Comparison of ENCODE assay signal across 2 cellular contexts in the genomic region with DNA sequence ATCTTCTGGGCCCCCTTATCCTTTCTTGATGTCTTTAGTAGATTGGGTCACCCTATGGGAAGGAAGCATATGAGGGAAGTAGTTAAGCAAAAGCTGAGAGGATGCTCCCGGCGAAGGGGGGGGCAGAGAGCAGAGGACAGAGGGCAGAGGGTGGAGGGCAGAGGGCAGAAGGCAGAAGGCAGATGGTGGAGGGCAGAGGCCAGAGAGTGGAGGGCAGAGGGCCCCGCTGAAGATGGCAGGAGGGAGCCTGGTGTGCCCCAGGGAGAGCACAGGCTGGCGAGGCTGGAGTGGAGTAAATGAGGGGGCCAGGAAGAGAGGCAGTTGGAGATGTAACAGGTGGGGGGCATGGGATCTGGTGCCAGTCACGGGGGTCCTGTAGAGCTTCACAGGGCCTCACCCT.
TF ChIP-seq lines count a peak whose summit lies in the region.

No MANE protein-coding gene starts in this region.

TF ChIP-seq in A549, 52 proteins besides CTCF, POLR2A, EP300 and RAD21 (continued from another document):
- TF ChIP-seq CEBPB (IDR thresholded peaks at IDR 0.05) (no peak), NR3C1 (IDR thresholded peaks at IDR 0.05) (no peak), HOXB13 (CRISPR knock-in tag; IDR thresholded peaks at IDR 0.05; ENCODE audit: low read depth) (no peak), PHF8 (IDR thresholded peaks at IDR 0.05; ENCODE audit: borderline replicate concordance, low read depth) (no peak), CBX2 (IDR thresholded peaks at IDR 0.05; ENCODE audit: borderline replicate concordance, low read depth) (no peak), MYC (IDR thresholded peaks at IDR 0.05; ENCODE audit: borderline replicate concordance, low read length) (no peak), ZNF302 (CRISPR knock-in tag; IDR thresholded peaks at IDR 0.05) (no peak), ZC3H11A (IDR thresholded peaks at IDR 0.05) (no peak), GATA3 (IDR thresholded peaks at IDR 0.05; ENCODE audit: borderline replicate concordance) (no peak), MAZ (IDR thresholded peaks at IDR 0.05; ENCODE audit: borderline replicate concordance, low read depth, low read length) (no peak)
- TF ChIP-seq, protein P1, sequence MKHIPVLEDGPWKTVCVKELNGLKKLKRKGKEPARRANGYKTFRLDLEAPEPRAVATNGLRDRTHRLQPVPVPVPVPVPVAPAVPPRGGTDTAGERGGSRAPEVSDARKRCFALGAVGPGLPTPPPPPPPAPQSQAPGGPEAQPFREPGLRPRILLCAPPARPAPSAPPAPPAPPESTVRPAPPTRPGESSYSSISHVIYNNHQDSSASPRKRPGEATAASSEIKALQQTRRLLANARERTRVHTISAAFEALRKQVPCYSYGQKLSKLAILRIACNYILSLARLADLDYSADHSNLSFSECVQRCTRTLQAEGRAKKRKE (CRISPR knock-in tag; IDR thresholded peaks at IDR 0.05; ENCODE audit: low read depth), result no peak
- TF ChIP-seq, protein P2, sequence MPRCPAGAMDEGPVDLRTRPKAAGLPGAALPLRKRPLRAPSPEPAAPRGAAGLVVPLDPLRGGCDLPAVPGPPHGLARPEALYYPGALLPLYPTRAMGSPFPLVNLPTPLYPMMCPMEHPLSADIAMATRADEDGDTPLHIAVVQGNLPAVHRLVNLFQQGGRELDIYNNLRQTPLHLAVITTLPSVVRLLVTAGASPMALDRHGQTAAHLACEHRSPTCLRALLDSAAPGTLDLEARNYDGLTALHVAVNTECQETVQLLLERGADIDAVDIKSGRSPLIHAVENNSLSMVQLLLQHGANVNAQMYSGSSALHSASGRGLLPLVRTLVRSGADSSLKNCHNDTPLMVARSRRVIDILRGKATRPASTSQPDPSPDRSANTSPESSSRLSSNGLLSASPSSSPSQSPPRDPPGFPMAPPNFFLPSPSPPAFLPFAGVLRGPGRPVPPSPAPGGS (IDR thresholded peaks at IDR 0.05), result no peak
- TF ChIP-seq, protein P3, sequence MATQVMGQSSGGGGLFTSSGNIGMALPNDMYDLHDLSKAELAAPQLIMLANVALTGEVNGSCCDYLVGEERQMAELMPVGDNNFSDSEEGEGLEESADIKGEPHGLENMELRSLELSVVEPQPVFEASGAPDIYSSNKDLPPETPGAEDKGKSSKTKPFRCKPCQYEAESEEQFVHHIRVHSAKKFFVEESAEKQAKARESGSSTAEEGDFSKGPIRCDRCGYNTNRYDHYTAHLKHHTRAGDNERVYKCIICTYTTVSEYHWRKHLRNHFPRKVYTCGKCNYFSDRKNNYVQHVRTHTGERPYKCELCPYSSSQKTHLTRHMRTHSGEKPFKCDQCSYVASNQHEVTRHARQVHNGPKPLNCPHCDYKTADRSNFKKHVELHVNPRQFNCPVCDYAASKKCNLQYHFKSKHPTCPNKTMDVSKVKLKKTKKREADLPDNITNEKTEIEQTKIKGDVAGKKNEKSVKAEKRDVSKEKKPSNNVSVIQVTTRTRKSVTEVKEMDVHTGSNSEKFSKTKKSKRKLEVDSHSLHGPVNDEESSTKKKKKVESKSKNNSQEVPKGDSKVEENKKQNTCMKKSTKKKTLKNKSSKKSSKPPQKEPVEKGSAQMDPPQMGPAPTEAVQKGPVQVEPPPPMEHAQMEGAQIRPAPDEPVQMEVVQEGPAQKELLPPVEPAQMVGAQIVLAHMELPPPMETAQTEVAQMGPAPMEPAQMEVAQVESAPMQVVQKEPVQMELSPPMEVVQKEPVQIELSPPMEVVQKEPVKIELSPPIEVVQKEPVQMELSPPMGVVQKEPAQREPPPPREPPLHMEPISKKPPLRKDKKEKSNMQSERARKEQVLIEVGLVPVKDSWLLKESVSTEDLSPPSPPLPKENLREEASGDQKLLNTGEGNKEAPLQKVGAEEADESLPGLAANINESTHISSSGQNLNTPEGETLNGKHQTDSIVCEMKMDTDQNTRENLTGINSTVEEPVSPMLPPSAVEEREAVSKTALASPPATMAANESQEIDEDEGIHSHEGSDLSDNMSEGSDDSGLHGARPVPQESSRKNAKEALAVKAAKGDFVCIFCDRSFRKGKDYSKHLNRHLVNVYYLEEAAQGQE (IDR thresholded peaks at IDR 0.05), result no peak
TF ChIP-seq in A549: peak in this region for 0.

TF ChIP-seq in IMR-90, 13 proteins besides CTCF, POLR2A, EP300 and RAD21:
- TF ChIP-seq, protein P4, sequence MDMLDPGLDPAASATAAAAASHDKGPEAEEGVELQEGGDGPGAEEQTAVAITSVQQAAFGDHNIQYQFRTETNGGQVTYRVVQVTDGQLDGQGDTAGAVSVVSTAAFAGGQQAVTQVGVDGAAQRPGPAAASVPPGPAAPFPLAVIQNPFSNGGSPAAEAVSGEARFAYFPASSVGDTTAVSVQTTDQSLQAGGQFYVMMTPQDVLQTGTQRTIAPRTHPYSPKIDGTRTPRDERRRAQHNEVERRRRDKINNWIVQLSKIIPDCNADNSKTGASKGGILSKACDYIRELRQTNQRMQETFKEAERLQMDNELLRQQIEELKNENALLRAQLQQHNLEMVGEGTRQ (IDR thresholded peaks at IDR 0.05; ENCODE audit: low read depth, low read length), result no peak
- TF ChIP-seq FOS (IDR thresholded peaks at IDR 0.05; ENCODE audit: low read depth, low read length), result no peak
